16 cellular contexts compared by ENCODE assay signal in genomic region chr9:136898483-136899100, GRCh38. TPM values are rescaled to one million over a fixed set of nuclear protein-coding genes. Genes with fewer than 3 reads are reported as not detected.
"Had no signal": no experiment of that assay in that cellular context is flagged by ENCODE, and none has a peak within 500 bp of the region (broad histone marks: within the 10 kb centered on the region; RNA-seq: fewer than 3 reads in every experiment).

No MANE protein-coding gene starts in this region.

- H3K4me3 Mint-ChIP-seq: activated CD4-positive, alpha-beta memory T cell treated with anti-CD3 and anti-CD28 coated beads for 36 hours; activated naive CD4-positive, alpha-beta T cell treated with anti-CD3 and anti-CD28 coated beads for 36 hours; nephron; stimulated activated naive CD8-positive, alpha-beta T cell treated with anti-CD3 and anti-CD28 coated beads, Interleukin-15, amount 100 ng/mL, for 72 hours had no signal

- H3K9me3 ChIP-seq: adrenal gland, gastrocnemius medialis, heart right ventricle, thoracic aorta had no signal

- H3K4me3 ChIP-seq: adrenal gland, gastrocnemius medialis, heart right ventricle, thoracic aorta had no signal

- H3K4me1 Mint-ChIP-seq: nephron had no signal

- H3K27ac Mint-ChIP-seq: activated naive CD4-positive, alpha-beta T cell treated with anti-CD3 and anti-CD28 coated beads for 36 hours; nephron; stimulated activated naive CD8-positive, alpha-beta T cell treated with anti-CD3 and anti-CD28 coated beads, Interleukin-15, amount 100 ng/mL, for 72 hours had no signal

- H3K27ac ChIP-seq: adrenal gland, gastrocnemius medialis, heart right ventricle, thoracic aorta had no signal

- DNase-seq: activated CD4-positive, alpha-beta memory T cell treated with anti-CD3 and anti-CD28 coated beads for 36 hours; activated CD4-positive, CD25-positive, alpha-beta regulatory T cell treated with anti-CD3 and anti-CD28 coated beads, Interleukin-2, amount 50 U/mL, for 72 hours; activated naive CD4-positive, alpha-beta T cell treated with anti-CD3 and anti-CD28 coated beads for 36 hours; cortex of kidney; effector CD8-positive, alpha-beta T cell; gastrocnemius medialis; heart right ventricle; islet precursor cell; mammary epithelial cell; stimulated activated CD4-positive, alpha-beta T cell treated with anti-CD3 and anti-CD28 coated beads, Interleukin-2, amount 100 ng/mL, for 48 hours; stimulated activated naive CD8-positive, alpha-beta T cell treated with anti-CD3 and anti-CD28 coated beads, Interleukin-15, amount 100 ng/mL, for 72 hours; T-helper 2 cell had no signal

- H3K9me3 Mint-ChIP-seq: activated CD4-positive, alpha-beta memory T cell treated with anti-CD3 and anti-CD28 coated beads for 36 hours; activated naive CD4-positive, alpha-beta T cell treated with anti-CD3 and anti-CD28 coated beads for 36 hours; nephron; stimulated activated naive CD8-positive, alpha-beta T cell treated with anti-CD3 and anti-CD28 coated beads, Interleukin-15, amount 100 ng/mL, for 72 hours had no signal

- ATAC-seq: gastrocnemius medialis; heart right ventricle; left lobe of liver; stimulated activated naive CD8-positive, alpha-beta T cell treated with anti-CD3 and anti-CD28 coated beads, Interleukin-15, amount 100 ng/mL, for 72 hours had no signal

- H3K27me3 ChIP-seq: adrenal gland, gastrocnemius medialis, heart right ventricle had no signal

- H3K27me3 Mint-ChIP-seq: activated CD4-positive, alpha-beta memory T cell treated with anti-CD3 and anti-CD28 coated beads for 36 hours; stimulated activated naive CD8-positive, alpha-beta T cell treated with anti-CD3 and anti-CD28 coated beads, Interleukin-15, amount 100 ng/mL, for 72 hours had no signal

RNA-seq across cellular contexts. Expression of gene C8G, which starts 46.5 kb away (rescaled TPM):
- total RNA-seq: thoracic aorta had no signal
